ENCODE assay signal across 11 cellular contexts in genomic region chr19:33394006-33394722, GRCh38. TPM values are rescaled to one million over a fixed set of nuclear protein-coding genes. Genes with fewer than 3 reads are reported as not detected.
DNase-seq lines count a peak whose midpoint lies in the region; ATAC-seq, FAIRE-seq and TF ChIP-seq lines count a peak whose summit lies in the region.
"Had no signal": no experiment of that assay in that cellular context is flagged by ENCODE, and none has a peak within 500 bp of the region (broad histone marks: within the 10 kb centered on the region; RNA-seq: fewer than 3 reads in every experiment).

No MANE protein-coding gene starts in this region.

- H2BK12ac ChIP-seq in neuronal stem cell (ENCODE audit: low read length): no peak overlapping the region

- H3K14ac ChIP-seq in neuronal stem cell (ENCODE audit: low read length): peak overlapping the region; percentile 56

- no peak overlapping the region for H2BK15ac ChIP-seq in neuronal stem cell (ENCODE audit: low read length)

- H2BK120ac ChIP-seq in neuronal stem cell (ENCODE audit: low read depth, low read length): peak overlapping the region; percentile 47

- H3K36me3 ChIP-seq in BE2C (no peaks in the 10 kb centered on the region), neuronal stem cell (replicated peaks in 1 of 2; ENCODE audit: control insufficient read depth in 2 of 2, insufficient read depth in 2 of 2, low read length in 2 of 2) (peaks cover 0 to 4% of the 10 kb centered on the region in 2 donors), small intestine (ENCODE audit: control insufficient read depth in 2 of 2, insufficient read depth in 2 of 2, low read length in 2 of 2) (no peaks in the 10 kb centered on the region)

- peaks cover 19% of the 10 kb centered on the region for H3K79me1 ChIP-seq in neuronal stem cell (ENCODE audit: low read depth, low read length)

- DNase-seq in BE2C (peak; percentile 6), NCI-H226 (peak; percentile 57), neuronal stem cell (ENCODE audit: low spot score) (no peak), DMS153 treated with DMSO at 0.1 percent for 48 hours (lab: John Stamatoyannopoulos, UW; ENCODE audit: unreplicated experiment) (no peak), small intestine (no peak)
- DNase-seq: activated T-cell treated with anti-CD3 and anti-CD28 coated beads, Interleukin-2, amount 50 U/mL, for 48 hours; naive B cell had no signal

- no peak for TF ChIP-seq CTCF in BE2C (IDR thresholded peaks at IDR 0.05; ENCODE audit: low read depth, low read length)

- no peak overlapping the region for H3K9ac ChIP-seq in neuronal stem cell (ENCODE audit: low read depth, low read length, poor library complexity)

- no peak overlapping the region for H2BK5ac ChIP-seq in neuronal stem cell (ENCODE audit: low read length)

- no CpG with 5 or more reads among the region's 30 CpGs for WGBS in neuronal stem cell (ENCODE audit: extremely low coverage in 2 of 2, insufficient read length in 2 of 2, insufficient replicate concordance in 1 of 2), 2 donors
- WGBS in small intestine, 3 donors: 71 to 79% (median 73%) methylated on average over 30 of the region's 30 CpGs

- H3K23ac ChIP-seq in neuronal stem cell (ENCODE audit: low read depth, low read length, poor library complexity): peak overlapping the region; percentile 65

- H3K4ac ChIP-seq in neuronal stem cell (ENCODE audit: low read length): no peak overlapping the region

- peaks cover 18% of the 10 kb centered on the region for H3K4me1 ChIP-seq in BE2C
- peaks cover 7 to 21% of the 10 kb centered on the region in 2 donors for H3K4me1 ChIP-seq in neuronal stem cell (ENCODE audit: control insufficient read depth in 2 of 2, insufficient read depth in 1 of 2, low read depth in 1 of 2, low read length in 2 of 2)
- H3K4me1 ChIP-seq in small intestine (ENCODE audit: control insufficient read depth in 2 of 2, insufficient read depth in 1 of 2, low read depth in 1 of 2, low read length in 1 of 2): peaks cover 7 to 10% of the 10 kb centered on the region in 2 donors

- no peak overlapping the region for H2AK5ac ChIP-seq in neuronal stem cell (ENCODE audit: low read depth, low read length)

- H3K18ac ChIP-seq in neuronal stem cell (ENCODE audit: low read length): peak overlapping the region; percentile 38

- H2AFZ ChIP-seq in neuronal stem cell (ENCODE audit: low read length): no peak overlapping the region

- no peak overlapping the region for H3K4me2 ChIP-seq in neuronal stem cell (ENCODE audit: insufficient read depth, low read length, poor library complexity, severe bottlenecking)

- no peak overlapping the region for H3K4me3 ChIP-seq in BE2C (ENCODE audit: low read depth, low read length)
- H3K4me3 ChIP-seq in neuronal stem cell (ENCODE audit: low read length in 2 of 2): no peak overlapping the region
- H3K4me3 ChIP-seq in small intestine (ENCODE audit: low read depth in 1 of 2, low read length in 2 of 2): no peak overlapping the region

- ATAC-seq in esophagus mucosa (peak; percentile 27), GM19023 (IDR thresholded peaks at IDR 0.05; ENCODE audit: unreplicated experiment) (no peak), GM19035 (IDR thresholded peaks at IDR 0.05; ENCODE audit: unreplicated experiment) (no peak)

- H3K27me3 ChIP-seq in BE2C: no peaks in the 10 kb centered on the region
- no peaks in the 10 kb centered on the region for H3K27me3 ChIP-seq in neuronal stem cell (ENCODE audit: control insufficient read depth in 3 of 3, insufficient read depth in 3 of 3, low read depth in 1 of 3, low read length in 3 of 3)
- H3K27me3 ChIP-seq in small intestine (ENCODE audit: control insufficient read depth in 2 of 2, insufficient read depth in 2 of 2, low read length in 2 of 2): no peaks in the 10 kb centered on the region

- no peak for FAIRE-seq in small intestine (lab: Jason Lieb, UNC)
- FAIRE-seq: endometrium had no signal

- no peaks in the 10 kb centered on the region for H3K9me3 ChIP-seq in BE2C
- no peaks in the 10 kb centered on the region for H3K9me3 ChIP-seq in neuronal stem cell (replicated peaks in 1 of 2; ENCODE audit: control insufficient read depth in 2 of 2, insufficient read depth in 1 of 2, low read depth in 1 of 2, low read length in 2 of 2)
- H3K9me3 ChIP-seq in small intestine (ENCODE audit: control insufficient read depth, low read depth): no peaks in the 10 kb centered on the region

- no peak overlapping the region for H4K91ac ChIP-seq in neuronal stem cell (ENCODE audit: low read depth, low read length, poor library complexity)

- H4K8ac ChIP-seq in neuronal stem cell (ENCODE audit: low read depth, low read length): no peak overlapping the region

- H3K27ac ChIP-seq in neuronal stem cell (replicated peaks; ENCODE audit: low read length): no peak overlapping the region
- peak overlapping the region in 1 of 2 donors; percentile 72 for H3K27ac ChIP-seq in small intestine (ENCODE audit: low read depth in 1 of 2, low read length in 1 of 2)

RNA-seq across cellular contexts. Expression of gene CEBPG, which starts 20.7 kb away (rescaled TPM):
- 93.6 TPM for polyA plus RNA-seq in BE2C (2012; ENCODE audit: insufficient read depth, insufficient read length, low read depth)
- 26.5 TPM for total RNA-seq in esophagus mucosa
- 23.4 TPM for polyA plus RNA-seq in neuronal stem cell (2013, experiment 1 of 2)
- 23.1 TPM for polyA plus RNA-seq in neuronal stem cell (2013, experiment 2 of 2)
- polyA plus RNA-seq in small intestine: 10 to 100 TPM; 48.6 to 68.4 (median 67.1) TPM

Comparison
In these comparisons a context has a peak if more than half of its experiments do, and no peak if none do; other contexts are left out.
1. DNase-seq: peak in BE2C (single experiment) and NCI-H226 (single experiment); none in neuronal stem cell (single experiment), DMS153 treated with DMSO at 0.1 percent for 48 hours (single experiment) and small intestine (single experiment).